In the genomic region with DNA sequence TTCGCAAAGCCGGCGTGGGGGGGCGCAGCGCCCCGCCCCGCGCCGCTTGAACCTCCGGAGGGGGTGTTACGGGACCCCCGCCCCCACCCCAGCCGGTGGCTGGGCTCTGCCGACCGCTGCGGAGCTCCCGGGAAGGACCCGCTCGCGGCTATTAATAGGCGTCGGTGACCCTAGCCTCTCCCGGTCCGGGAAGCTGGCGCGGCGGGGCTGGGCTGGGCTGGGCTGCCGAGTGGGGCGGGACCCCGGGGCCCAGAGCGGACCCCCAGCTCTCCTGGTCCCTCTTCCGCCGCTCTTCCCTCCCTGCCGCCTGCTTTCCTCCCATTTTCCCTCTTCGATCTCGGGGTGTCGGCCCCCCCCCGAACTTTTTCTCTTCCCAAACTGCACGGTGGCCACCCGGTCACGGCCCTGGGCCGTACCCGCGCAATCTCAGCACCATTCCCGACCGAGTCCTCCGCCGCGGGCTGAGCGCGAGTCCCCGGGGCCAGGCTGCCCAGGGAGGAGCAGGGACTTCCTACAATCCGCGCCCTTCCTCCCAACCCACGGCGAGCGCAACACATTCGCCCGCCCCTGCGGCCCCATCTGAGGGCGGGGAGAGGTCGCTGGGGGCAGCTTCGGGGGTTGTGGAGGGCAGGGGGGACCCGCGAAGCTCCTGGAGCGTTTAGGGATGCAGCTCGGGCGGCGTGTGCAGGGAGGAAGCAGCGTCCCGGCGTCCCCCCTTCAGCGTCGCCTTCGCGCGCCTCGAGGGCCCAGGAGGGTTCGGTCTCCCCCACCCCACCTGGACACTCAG, we compare ENCODE assay signal across 8 cellular contexts. TPM values are rescaled to one million over a fixed set of nuclear protein-coding genes. Genes with fewer than 3 reads are reported as not detected.
A peak's percentile ranks its signal among the peaks of the same experiment; 100 is the strongest.
DNase-seq lines count a peak whose midpoint lies in the region; ATAC-seq, FAIRE-seq and TF ChIP-seq lines count a peak whose summit lies in the region.

No MANE protein-coding gene starts in this region.

- H3K27ac Mint-ChIP-seq in T-helper 17 cell: no peak overlapping the region

- TF ChIP-seq CTCF in D721Med (IDR thresholded peaks at IDR 0.05; ENCODE audit: insufficient read depth, missing control alignments): no peak
- no peak for TF ChIP-seq CTCF in MM.1S (IDR thresholded peaks at IDR 0.05; ENCODE audit: low read length)

- ATAC-seq in T-helper 17 cell (no peak), GM18502 (IDR thresholded peaks at IDR 0.05; ENCODE audit: poor library complexity, unreplicated experiment) (no peak), HG02938 (IDR thresholded peaks at IDR 0.05; ENCODE audit: unreplicated experiment) (no peak)

- DNase-seq in D721Med (ENCODE audit: insufficient read length, low spot score) (peak; percentile 57), T-helper 17 cell (peak in 1 of 3 donors; percentile 5), cardiac septum (ENCODE audit: low spot score) (peak; percentile 76), retina (peak; percentile 56), NOMO-1 treated with dmso at 0.1 percent for 144 hours (lab: John Stamatoyannopoulos, UW; ENCODE audit: unreplicated experiment) (no peak), MM.1S (no peak)

- no peak overlapping the region for H3K4me3 ChIP-seq in MM.1S (ENCODE audit: low read length)

- peaks cover 5% of the 10 kb centered on the region for H3K4me1 Mint-ChIP-seq in T-helper 17 cell

- peaks cover 2% of the 10 kb centered on the region for H3K36me3 Mint-ChIP-seq in T-helper 17 cell (ENCODE audit: low read depth)

- intact Hi-C loops in cardiac septum (cut with DNase I): loop anchor here (5.0 kb wide), 2 partner anchors 45 to 540 kb away; no protein-coding TSS in a partner anchor

- no peaks in the 10 kb centered on the region for H3F3A ChIP-seq in MM.1S (ENCODE audit: insufficient read depth, low read length)

- H3K36me3 ChIP-seq in MM.1S (replicated peaks; ENCODE audit: insufficient read depth, low read length): no peaks in the 10 kb centered on the region

- no peak overlapping the region for H2AFZ ChIP-seq in MM.1S (ENCODE audit: low read length)

- no peaks in the 10 kb centered on the region for H3K9me2 ChIP-seq in MM.1S (replicated peaks; ENCODE audit: insufficient read depth, low read length)

- no peaks in the 10 kb centered on the region for H3K9me3 ChIP-seq in T-helper 17 cell (ENCODE audit: control insufficient read depth, low read length, poor library complexity, severe bottlenecking)
- H3K9me3 ChIP-seq in MM.1S (replicated peaks; ENCODE audit: insufficient read depth, low read length): no peaks in the 10 kb centered on the region

- no peaks in the 10 kb centered on the region for H4K20me1 ChIP-seq in MM.1S (ENCODE audit: insufficient read depth, low read length)

- H3K4me3 Mint-ChIP-seq in T-helper 17 cell: peak overlapping the region; percentile 89

- peaks cover 11% of the 10 kb centered on the region for H3K27me3 ChIP-seq in MM.1S (replicated peaks; ENCODE audit: insufficient read depth, low read length)

- peaks cover 36% of the 10 kb centered on the region for H3K27me3 Mint-ChIP-seq in T-helper 17 cell

- H3K27ac ChIP-seq in MM.1S (ENCODE audit: low read length): no peak overlapping the region

- no peaks in the 10 kb centered on the region for H3K4me1 ChIP-seq in MM.1S (ENCODE audit: low read length)

- H3K4me2 ChIP-seq in MM.1S (ENCODE audit: low read depth, low read length): no peak overlapping the region

- H3K9ac ChIP-seq in MM.1S (ENCODE audit: low read length): no peak overlapping the region

- FAIRE-seq in D721Med (lab: Jason Lieb, UNC): no peak

- no peaks in the 10 kb centered on the region for H3K79me2 ChIP-seq in MM.1S (ENCODE audit: low read length)

RNA-seq across cellular contexts. Expression of a gene that starts 3.1 kb away (rescaled TPM):
- total RNA-seq in T-helper 17 cell: not detected
- total RNA-seq in cardiac septum: 7.4 TPM

Comparison
In these comparisons a context has a peak if more than half of its experiments do, and no peak if none do; other contexts are left out.
1. DNase-seq: peak in D721Med (single experiment), cardiac septum (single experiment) and retina (single experiment); none in NOMO-1 treated with dmso at 0.1 percent for 144 hours (single experiment) and MM.1S (single experiment).